8 cellular contexts compared by ENCODE assay signal in the genomic region with DNA sequence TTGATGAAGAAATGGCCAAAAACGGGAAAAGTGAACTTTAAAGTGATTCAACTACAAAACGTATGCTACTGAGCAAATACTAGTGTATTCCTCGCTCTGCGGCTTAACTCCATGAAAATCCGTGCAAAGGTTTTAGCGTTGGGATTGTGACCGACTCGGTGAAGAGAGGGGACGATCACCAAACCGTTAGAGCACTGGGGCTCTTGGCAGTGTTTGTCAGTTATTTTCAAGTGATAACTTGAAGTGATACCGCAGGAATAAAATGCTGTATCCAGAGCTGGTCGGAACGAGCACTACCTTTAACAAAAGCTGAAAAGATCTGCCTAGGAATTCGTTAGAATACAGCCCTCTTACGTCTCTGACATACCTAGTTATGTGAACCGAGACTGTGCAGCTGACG. TPM values are rescaled to one million over a fixed set of nuclear protein-coding genes. Genes with fewer than 3 reads are reported as not detected.
DNase-seq lines count a peak whose midpoint lies in the region; ATAC-seq, FAIRE-seq and TF ChIP-seq lines count a peak whose summit lies in the region.

No MANE protein-coding gene starts in this region.

- peak overlapping the region; percentile 95 for H3K27ac ChIP-seq in 22Rv1
- peak overlapping the region; percentile 99 for H3K27ac ChIP-seq in WERI-Rb-1
- H3K27ac ChIP-seq in right cardiac atrium (ENCODE audit: low read length) = peak overlapping the region; percentile 98

- WGBS in right cardiac atrium = under 1% methylated on average over 17 of the region's 17 CpGs

- H3K27me3 ChIP-seq in WERI-Rb-1 (ENCODE audit: insufficient read depth, low read depth, severe bottlenecking) (no peaks in the 10 kb centered on the region), right cardiac atrium (ENCODE audit: control insufficient read depth, insufficient read depth) (no peaks in the 10 kb centered on the region)

- DNase-seq in GM19239 (ENCODE audit: insufficient read length, low spot score) = no peak
- DNase-seq in WERI-Rb-1 = peak; percentile 50
- no peak for DNase-seq in right cardiac atrium
- DNase-seq in stimulated activated CD8-positive, alpha-beta memory T cell treated with anti-CD3 and anti-CD28 coated beads, Interleukin-4, amount 100 ng/mL, for 48 hours = peak; percentile 30
- no peak for DNase-seq in pons (ENCODE audit: low spot score)
- DNase-seq in HCEC 1CT = no peak

- peaks cover 28% of the 10 kb centered on the region for H3K36me3 ChIP-seq in WERI-Rb-1

- no peaks in the 10 kb centered on the region for H3K9me3 ChIP-seq in WERI-Rb-1 (ENCODE audit: severe bottlenecking)
- H3K9me3 ChIP-seq in right cardiac atrium (ENCODE audit: control insufficient read depth, low read length) = no peaks in the 10 kb centered on the region

- FAIRE-seq in GM19239 (lab: Jason Lieb, UNC) = peak; percentile 54

- intact Hi-C loops in right cardiac atrium (cut with DNase I) = no loop called here

- TF ChIP-seq CTCF in 22Rv1 (IDR thresholded peaks at IDR 0.05) = no peak
- TF ChIP-seq CTCF in WERI-Rb-1 (IDR thresholded peaks at IDR 0.05; ENCODE audit: low read depth, low read length) = no peak

- H3K4me1 ChIP-seq in right cardiac atrium (ENCODE audit: control insufficient read depth, insufficient read depth, low read length) = peaks cover 3% of the 10 kb centered on the region

- ATAC-seq in right cardiac atrium (no peak), HG02870 (IDR thresholded peaks at IDR 0.05; ENCODE audit: unreplicated experiment) (no peak)

- H3K4me3 ChIP-seq in WERI-Rb-1 (ENCODE audit: low read depth, low read length) = peak overlapping the region; percentile 68
- peak overlapping the region; percentile 78 for H3K4me3 ChIP-seq in right cardiac atrium (ENCODE audit: low read length)

RNA-seq across cellular contexts. Expression of gene PPM1D, which starts 0.8 kb away (rescaled TPM):
- total RNA-seq in right cardiac atrium = 1 to 10 TPM; 7.5 to 10.0 (median 8.9) TPM
- polyA plus RNA-seq in right cardiac atrium = 3.3 TPM

Comparison
In these comparisons a context has a peak if more than half of its experiments do, and no peak if none do; other contexts are left out.
1. DNase-seq: peak in WERI-Rb-1 (single experiment) and stimulated activated CD8-positive, alpha-beta memory T cell treated with anti-CD3 and anti-CD28 coated beads, Interleukin-4, amount 100 ng/mL, for 48 hours (single experiment); none in GM19239 (single experiment), right cardiac atrium (0 of 3), pons (single experiment) and HCEC 1CT (single experiment).
2. Peak in every context shown above with its lines, with median percentiles within 50 percentile points of each other: H3K27ac ChIP-seq.